8 cellular contexts compared by ENCODE assay signal in genomic region chr3:194687638-194688206, GRCh38. TPM values are rescaled to one million over a fixed set of nuclear protein-coding genes. Genes with fewer than 3 reads are reported as not detected.
DNase-seq lines count a peak whose midpoint lies in the region; ATAC-seq and TF ChIP-seq lines count a peak whose summit lies in the region.

No MANE protein-coding gene starts in this region.

- peak; percentile 30 for ATAC-seq in GM18511 (IDR thresholded peaks at IDR 0.05; ENCODE audit: unreplicated experiment)

- H3K27ac Mint-ChIP-seq in IgD-negative memory B cell, result peak overlapping the region; percentile 93 to 95 (median 94)

- peak overlapping the region; percentile 95 to 99 (median 99) for H3K4me3 Mint-ChIP-seq in IgD-negative memory B cell

- TF ChIP-seq CTCF in 22Rv1 (IDR thresholded peaks at IDR 0.05), result peak; percentile 60
- no peak; the same call in 1 of the 2 replicates for TF ChIP-seq CTCF in WI38 (IDR thresholded peaks at IDR 0.05; ENCODE audit: low read depth, low read length)

- H3K4me1 Mint-ChIP-seq in IgD-negative memory B cell, result peaks cover 39 to 56% (median 55%) of the 10 kb centered on the region in 3 donors

- no peak overlapping the region for H3K27ac ChIP-seq in 22Rv1

- no peaks in the 10 kb centered on the region for H3K9me3 Mint-ChIP-seq in IgD-negative memory B cell

- peaks cover 1% of the 10 kb centered on the region for H3K27me3 Mint-ChIP-seq in IgD-negative memory B cell

- H3K36me3 Mint-ChIP-seq in IgD-negative memory B cell, result peaks cover 1% of the 10 kb centered on the region

- H3K4me3 ChIP-seq in WI38 (ENCODE audit: low read depth, low read length), result peak overlapping the region; percentile 84

- DNase-seq in central memory CD4-positive, alpha-beta T cell, result peak; percentile 54
- DNase-seq in kidney tubule cell (ENCODE audit: low spot score) (peak; percentile 66), putamen (ENCODE audit: low spot score) (no peak)
- peak; percentile 64 to 66 for DNase-seq in stimulated activated CD4-positive, alpha-beta T cell treated with anti-CD3 and anti-CD28 coated beads, Interleukin-2, amount 100 ng/mL, for 48 hours

RNA-seq across cellular contexts. Expression of gene FAM43A, which starts 2.0 kb away (rescaled TPM):
- polyA plus RNA-seq in IgD-negative memory B cell, result 33.1 TPM

RNA-seq across cellular contexts. Expression of gene LSG1, which starts 15.7 kb away (rescaled TPM):
- polyA plus RNA-seq in IgD-negative memory B cell, result 35.5 TPM

RNA-seq across cellular contexts. Expression of gene TMEM44, which starts 54.5 kb away (rescaled TPM):
- polyA plus RNA-seq in IgD-negative memory B cell, result 2.2 TPM
